8 cellular contexts compared by ENCODE assay signal in genomic region chr10:31929986-31930675, GRCh38. TPM values are rescaled to one million over a fixed set of nuclear protein-coding genes. Genes with fewer than 3 reads are reported as not detected.
DNase-seq lines count a peak whose midpoint lies in the region; ATAC-seq and TF ChIP-seq lines count a peak whose summit lies in the region.

No MANE protein-coding gene starts in this region.

- H3K9me3 ChIP-seq in sigmoid colon = no peaks in the 10 kb centered on the region

- no peak for TF ChIP-seq EP300 in sigmoid colon (IDR thresholded peaks at IDR 0.05)

- peak overlapping the region; percentile 89 for H3K27ac ChIP-seq in VCaP
- H3K27ac ChIP-seq in sigmoid colon = peak overlapping the region; percentile 95 to 99 (median 96)

- intact Hi-C loops in sigmoid colon (cut with DNase I) = loop anchor here (5.0 kb wide), 1 partner anchor 68 kb away; no protein-coding TSS in a partner anchor

- no peaks in the 10 kb centered on the region for H3K27me3 ChIP-seq in sigmoid colon

- ATAC-seq in HG03457 (IDR thresholded peaks at IDR 0.05; ENCODE audit: unreplicated experiment) = peak; percentile 26
- ATAC-seq in HG03095 (IDR thresholded peaks at IDR 0.05; ENCODE audit: unreplicated experiment) = no peak

- no peak for TF ChIP-seq POLR2A in sigmoid colon (IDR thresholded peaks at IDR 0.05)

- DNase-seq in stimulated activated CD4-positive, alpha-beta T cell treated with anti-CD3 and anti-CD28 coated beads, Interleukin-4, amount 100 ng/mL, for 24 hours = peak; percentile 14
- DNase-seq in stimulated activated CD4-positive, alpha-beta T cell treated with anti-CD3 and anti-CD28 coated beads, Interleukin-4, amount 100 ng/mL, for 4 hours = no peak
- DNase-seq in fibroblast of peridontal ligament (ENCODE audit: extremely low read depth) = peak; percentile 50
- DNase-seq in sigmoid colon = no peak
- no peak for DNase-seq in SKM-1 treated with dmso at 0.1 percent for 144 hours (lab: John Stamatoyannopoulos, UW; ENCODE audit: unreplicated experiment)

- H3K4me1 ChIP-seq in sigmoid colon = peaks cover 0 to 39% (median 32%) of the 10 kb centered on the region in 4 donors

- 16 to 17% methylated on average over 11 of the region's 11 CpGs for WGBS in sigmoid colon, 2 donors

- no peaks in the 10 kb centered on the region for H3K36me3 ChIP-seq in sigmoid colon

- TF ChIP-seq CTCF in VCaP (conservative IDR thresholded peaks at IDR 0.05) = no peak
- no peak for TF ChIP-seq CTCF in sigmoid colon (IDR thresholded peaks at IDR 0.05)

- peak overlapping the region; percentile 77 to 92 (median 82) for H3K4me3 ChIP-seq in sigmoid colon

RNA-seq across cellular contexts. Expression of gene ARHGAP12, which starts 1.5 kb away (rescaled TPM):
- 10 to 100 TPM; 44.9 to 90.5 (median 63.1) TPM for total RNA-seq in sigmoid colon
- polyA plus RNA-seq in sigmoid colon = 10 to 100 TPM; 14.1 to 30.3 (median 28.8) TPM

Comparison
In these comparisons a context has a peak if more than half of its experiments do, and no peak if none do; other contexts are left out.
1. DNase-seq: peak in stimulated activated CD4-positive, alpha-beta T cell treated with anti-CD3 and anti-CD28 coated beads, Interleukin-4, amount 100 ng/mL, for 24 hours (single experiment) and fibroblast of peridontal ligament (single experiment); none in stimulated activated CD4-positive, alpha-beta T cell treated with anti-CD3 and anti-CD28 coated beads, Interleukin-4, amount 100 ng/mL, for 4 hours (0 of 2), sigmoid colon (single experiment) and SKM-1 treated with dmso at 0.1 percent for 144 hours (single experiment).